In the genomic region with DNA sequence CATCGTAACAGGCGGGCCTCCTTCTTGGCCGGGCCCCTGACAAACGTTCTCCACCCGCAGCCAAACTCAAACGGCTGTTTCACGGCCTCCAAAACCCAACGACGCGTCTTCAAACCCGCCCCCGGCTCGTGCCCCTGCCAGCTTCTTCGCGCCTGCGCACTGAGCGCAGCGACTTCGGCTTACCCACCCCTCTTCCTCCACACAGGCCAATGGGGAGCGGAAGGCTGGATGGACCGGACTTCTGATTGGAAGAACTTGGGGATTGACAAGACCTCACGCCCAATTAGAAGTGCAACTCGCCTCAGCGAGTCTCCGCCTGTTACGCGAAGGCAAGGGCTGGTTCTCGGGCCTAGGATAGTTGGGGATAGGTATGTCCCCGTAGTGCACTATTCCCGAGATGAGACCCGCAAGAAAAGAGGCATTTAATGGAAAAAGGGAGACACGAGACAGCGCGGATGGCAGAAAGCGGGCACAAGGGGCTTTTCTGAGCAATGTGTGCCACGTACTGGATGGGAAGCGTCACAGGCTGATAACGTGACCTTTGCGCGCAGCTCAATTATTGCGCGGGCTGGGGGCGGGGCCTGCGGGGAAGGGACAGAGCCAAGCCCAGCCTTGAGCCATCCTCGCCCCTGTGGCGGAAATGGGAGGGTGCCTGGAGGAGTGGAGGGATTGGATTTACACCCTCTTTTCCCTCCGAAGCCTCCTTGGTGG, we compare ENCODE assay signal across 8 cellular contexts.
DNase-seq lines count a peak whose midpoint lies in the region; ATAC-seq and FAIRE-seq lines count a peak whose summit lies in the region.

A gene (minus strand): TSS at position 111 of the 711 bp plus-strand sequence. CDS start 108 bp downstream, at position 3.

- ATAC-seq in GM19324 (IDR thresholded peaks at IDR 0.05; ENCODE audit: low FRiP score, unreplicated experiment) (peak; percentile 98), HG03460 (IDR thresholded peaks at IDR 0.05; ENCODE audit: unreplicated experiment) (peak; percentile 93)

- H3K4me1 ChIP-seq in BLaER1 treated with 17β-estradiol and CSF1 and Interleukin-3, amounts not matched to agents 10 nM and 100 nM, result peaks cover 23 to 36% (median 29%) of the 10 kb centered on the region in 10 experiments

- H3K4me3 ChIP-seq in BLaER1 treated with 17β-estradiol and CSF1 and Interleukin-3, amounts not matched to agents 10 nM and 100 nM, result peak within 1 kb of the TSS; percentile 79 to 96 (median 84)

- peak within 1 kb of the TSS; percentile 77 to 97 (median 90) for H3K4me2 ChIP-seq in BLaER1 treated with 17β-estradiol and CSF1 and Interleukin-3, amounts not matched to agents 10 nM and 100 nM

- peaks cover 0 to 29% (median 9%) of the 10 kb centered on the region in 11 experiments; a peak in 12 of 22 replicates for H4K20me1 ChIP-seq in BLaER1 treated with 17β-estradiol and CSF1 and Interleukin-3, amounts not matched to agents 10 nM and 100 nM

- FAIRE-seq in colon (lab: Jason Lieb, UNC), result peak; percentile 43

- no peaks in the 10 kb centered on the region for H3K9me3 ChIP-seq in BLaER1 treated with 17β-estradiol and CSF1 and Interleukin-3, amounts not matched to agents 10 nM and 100 nM (replicated peaks in 1 of 11)

- DNase-seq in NCI-H524 treated with DMSO at 0.1 percent for 48 hours (lab: John Stamatoyannopoulos, UW), result peak; percentile 91
- peak; percentile 97 to 98 for DNase-seq in activated CD4-positive, alpha-beta T cell treated with anti-CD3 and anti-CD28 coated beads for 4 hours
- DNase-seq in kidney tubule cell (ENCODE audit: low spot score), result peak; percentile 100
- DNase-seq in stimulated activated CD4-positive, alpha-beta T cell treated with anti-CD3 and anti-CD28 coated beads, Interleukin-1b, Interleukin-23, amount 100 ng/mL, for 24 hours (ENCODE audit: low read depth in 4 of 4, low spot score in 1 of 4), result peak; percentile 88 to 96 (median 94)

- peaks cover 0 to 10% (median 0%) of the 10 kb centered on the region in 11 experiments; a peak in 7 of 22 replicates for H3K36me3 ChIP-seq in BLaER1 treated with 17β-estradiol and CSF1 and Interleukin-3, amounts not matched to agents 10 nM and 100 nM

- peak within 1 kb of the TSS; percentile 88 to 99 (median 92) for H3K27ac ChIP-seq in BLaER1 treated with 17β-estradiol and CSF1 and Interleukin-3, amounts not matched to agents 10 nM and 100 nM

- H3K9ac ChIP-seq in BLaER1 treated with 17β-estradiol and CSF1 and Interleukin-3, amounts not matched to agents 10 nM and 100 nM, result peak within 1 kb of the TSS; percentile 87 to 96 (median 92)

- no peaks in the 10 kb centered on the region for H3K27me3 ChIP-seq in BLaER1 treated with 17β-estradiol and CSF1 and Interleukin-3, amounts not matched to agents 10 nM and 100 nM

Comparison
In these comparisons a context has a peak if more than half of its experiments do, and no peak if none do; other contexts are left out.
1. Peak in every context shown above with its lines: DNase-seq, ATAC-seq, H3K4me3 ChIP-seq and H3K27ac ChIP-seq.